In the genomic region with DNA sequence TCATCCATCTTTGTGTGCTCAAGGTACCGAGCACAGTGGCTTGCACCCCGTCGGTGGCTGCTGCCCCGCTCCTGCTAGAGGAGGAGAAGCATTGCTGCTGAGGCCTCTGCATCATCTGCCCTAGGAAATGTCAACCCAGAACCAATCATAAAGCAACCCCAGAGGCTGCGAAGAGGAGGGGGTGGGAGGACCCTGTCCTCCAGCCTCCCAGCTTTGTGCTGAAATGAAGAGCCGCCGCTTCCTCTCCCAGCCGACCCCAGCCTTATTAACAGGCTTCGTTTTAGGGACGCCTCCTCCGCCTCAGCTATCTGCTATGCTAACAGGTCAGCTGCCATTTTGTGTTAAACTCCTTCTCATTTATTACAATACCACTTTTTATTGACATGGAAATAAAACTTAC, we compare ENCODE assay signal across 1 cellular context.
TF ChIP-seq lines count a peak whose summit lies in the region.

No MANE protein-coding gene starts in this region.

TF ChIP-seq in WTC11, 78 proteins besides CTCF, POLR2A, EP300 and RAD21 (continued from another document):
- TF ChIP-seq, protein P1, sequence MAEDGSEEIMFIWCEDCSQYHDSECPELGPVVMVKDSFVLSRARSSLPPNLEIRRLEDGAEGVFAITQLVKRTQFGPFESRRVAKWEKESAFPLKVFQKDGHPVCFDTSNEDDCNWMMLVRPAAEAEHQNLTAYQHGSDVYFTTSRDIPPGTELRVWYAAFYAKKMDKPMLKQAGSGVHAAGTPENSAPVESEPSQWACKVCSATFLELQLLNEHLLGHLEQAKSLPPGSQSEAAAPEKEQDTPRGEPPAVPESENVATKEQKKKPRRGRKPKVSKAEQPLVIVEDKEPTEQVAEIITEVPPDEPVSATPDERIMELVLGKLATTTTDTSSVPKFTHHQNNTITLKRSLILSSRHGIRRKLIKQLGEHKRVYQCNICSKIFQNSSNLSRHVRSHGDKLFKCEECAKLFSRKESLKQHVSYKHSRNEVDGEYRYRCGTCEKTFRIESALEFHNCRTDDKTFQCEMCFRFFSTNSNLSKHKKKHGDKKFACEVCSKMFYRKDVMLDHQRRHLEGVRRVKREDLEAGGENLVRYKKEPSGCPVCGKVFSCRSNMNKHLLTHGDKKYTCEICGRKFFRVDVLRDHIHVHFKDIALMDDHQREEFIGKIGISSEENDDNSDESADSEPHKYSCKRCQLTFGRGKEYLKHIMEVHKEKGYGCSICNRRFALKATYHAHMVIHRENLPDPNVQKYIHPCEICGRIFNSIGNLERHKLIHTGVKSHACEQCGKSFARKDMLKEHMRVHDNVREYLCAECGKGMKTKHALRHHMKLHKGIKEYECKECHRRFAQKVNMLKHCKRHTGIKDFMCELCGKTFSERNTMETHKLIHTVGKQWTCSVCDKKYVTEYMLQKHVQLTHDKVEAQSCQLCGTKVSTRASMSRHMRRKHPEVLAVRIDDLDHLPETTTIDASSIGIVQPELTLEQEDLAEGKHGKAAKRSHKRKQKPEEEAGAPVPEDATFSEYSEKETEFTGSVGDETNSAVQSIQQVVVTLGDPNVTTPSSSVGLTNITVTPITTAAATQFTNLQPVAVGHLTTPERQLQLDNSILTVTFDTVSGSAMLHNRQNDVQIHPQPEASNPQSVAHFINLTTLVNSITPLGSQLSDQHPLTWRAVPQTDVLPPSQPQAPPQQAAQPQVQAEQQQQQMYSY (CRISPR knock-in tag; IDR thresholded peaks at IDR 0.05): no peak
- TF ChIP-seq SMAD3 (CRISPR knock-in tag; IDR thresholded peaks at IDR 0.05; ENCODE audit: borderline replicate concordance) (no peak), NFATC4 (CRISPR knock-in tag; IDR thresholded peaks at IDR 0.05) (no peak), ESRRA (CRISPR knock-in tag; IDR thresholded peaks at IDR 0.05; ENCODE audit: borderline replicate concordance) (no peak), NR3C1 (CRISPR knock-in tag; conservative IDR thresholded peaks at IDR 0.05; ENCODE audit: low read depth) (no peak), HMGA2 (CRISPR knock-in tag; IDR thresholded peaks at IDR 0.05) (no peak)
- TF ChIP-seq, protein P2, sequence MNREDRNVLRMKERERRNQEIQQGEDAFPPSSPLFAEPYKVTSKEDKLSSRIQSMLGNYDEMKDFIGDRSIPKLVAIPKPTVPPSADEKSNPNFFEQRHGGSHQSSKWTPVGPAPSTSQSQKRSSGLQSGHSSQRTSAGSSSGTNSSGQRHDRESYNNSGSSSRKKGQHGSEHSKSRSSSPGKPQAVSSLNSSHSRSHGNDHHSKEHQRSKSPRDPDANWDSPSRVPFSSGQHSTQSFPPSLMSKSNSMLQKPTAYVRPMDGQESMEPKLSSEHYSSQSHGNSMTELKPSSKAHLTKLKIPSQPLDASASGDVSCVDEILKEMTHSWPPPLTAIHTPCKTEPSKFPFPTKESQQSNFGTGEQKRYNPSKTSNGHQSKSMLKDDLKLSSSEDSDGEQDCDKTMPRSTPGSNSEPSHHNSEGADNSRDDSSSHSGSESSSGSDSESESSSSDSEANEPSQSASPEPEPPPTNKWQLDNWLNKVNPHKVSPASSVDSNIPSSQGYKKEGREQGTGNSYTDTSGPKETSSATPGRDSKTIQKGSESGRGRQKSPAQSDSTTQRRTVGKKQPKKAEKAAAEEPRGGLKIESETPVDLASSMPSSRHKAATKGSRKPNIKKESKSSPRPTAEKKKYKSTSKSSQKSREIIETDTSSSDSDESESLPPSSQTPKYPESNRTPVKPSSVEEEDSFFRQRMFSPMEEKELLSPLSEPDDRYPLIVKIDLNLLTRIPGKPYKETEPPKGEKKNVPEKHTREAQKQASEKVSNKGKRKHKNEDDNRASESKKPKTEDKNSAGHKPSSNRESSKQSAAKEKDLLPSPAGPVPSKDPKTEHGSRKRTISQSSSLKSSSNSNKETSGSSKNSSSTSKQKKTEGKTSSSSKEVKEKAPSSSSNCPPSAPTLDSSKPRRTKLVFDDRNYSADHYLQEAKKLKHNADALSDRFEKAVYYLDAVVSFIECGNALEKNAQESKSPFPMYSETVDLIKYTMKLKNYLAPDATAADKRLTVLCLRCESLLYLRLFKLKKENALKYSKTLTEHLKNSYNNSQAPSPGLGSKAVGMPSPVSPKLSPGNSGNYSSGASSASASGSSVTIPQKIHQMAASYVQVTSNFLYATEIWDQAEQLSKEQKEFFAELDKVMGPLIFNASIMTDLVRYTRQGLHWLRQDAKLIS (CRISPR knock-in tag; IDR thresholded peaks at IDR 0.05; ENCODE audit: borderline replicate concordance): no peak
- TF ChIP-seq, protein P3, sequence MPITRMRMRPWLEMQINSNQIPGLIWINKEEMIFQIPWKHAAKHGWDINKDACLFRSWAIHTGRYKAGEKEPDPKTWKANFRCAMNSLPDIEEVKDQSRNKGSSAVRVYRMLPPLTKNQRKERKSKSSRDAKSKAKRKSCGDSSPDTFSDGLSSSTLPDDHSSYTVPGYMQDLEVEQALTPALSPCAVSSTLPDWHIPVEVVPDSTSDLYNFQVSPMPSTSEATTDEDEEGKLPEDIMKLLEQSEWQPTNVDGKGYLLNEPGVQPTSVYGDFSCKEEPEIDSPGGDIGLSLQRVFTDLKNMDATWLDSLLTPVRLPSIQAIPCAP (CRISPR knock-in tag; IDR thresholded peaks at IDR 0.05): no peak
- TF ChIP-seq, protein P4, sequence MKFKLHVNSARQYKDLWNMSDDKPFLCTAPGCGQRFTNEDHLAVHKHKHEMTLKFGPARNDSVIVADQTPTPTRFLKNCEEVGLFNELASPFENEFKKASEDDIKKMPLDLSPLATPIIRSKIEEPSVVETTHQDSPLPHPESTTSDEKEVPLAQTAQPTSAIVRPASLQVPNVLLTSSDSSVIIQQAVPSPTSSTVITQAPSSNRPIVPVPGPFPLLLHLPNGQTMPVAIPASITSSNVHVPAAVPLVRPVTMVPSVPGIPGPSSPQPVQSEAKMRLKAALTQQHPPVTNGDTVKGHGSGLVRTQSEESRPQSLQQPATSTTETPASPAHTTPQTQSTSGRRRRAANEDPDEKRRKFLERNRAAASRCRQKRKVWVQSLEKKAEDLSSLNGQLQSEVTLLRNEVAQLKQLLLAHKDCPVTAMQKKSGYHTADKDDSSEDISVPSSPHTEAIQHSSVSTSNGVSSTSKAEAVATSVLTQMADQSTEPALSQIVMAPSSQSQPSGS (CRISPR knock-in tag; IDR thresholded peaks at IDR 0.05; ENCODE audit: borderline replicate concordance, low read depth): no peak
- TF ChIP-seq, protein P5, sequence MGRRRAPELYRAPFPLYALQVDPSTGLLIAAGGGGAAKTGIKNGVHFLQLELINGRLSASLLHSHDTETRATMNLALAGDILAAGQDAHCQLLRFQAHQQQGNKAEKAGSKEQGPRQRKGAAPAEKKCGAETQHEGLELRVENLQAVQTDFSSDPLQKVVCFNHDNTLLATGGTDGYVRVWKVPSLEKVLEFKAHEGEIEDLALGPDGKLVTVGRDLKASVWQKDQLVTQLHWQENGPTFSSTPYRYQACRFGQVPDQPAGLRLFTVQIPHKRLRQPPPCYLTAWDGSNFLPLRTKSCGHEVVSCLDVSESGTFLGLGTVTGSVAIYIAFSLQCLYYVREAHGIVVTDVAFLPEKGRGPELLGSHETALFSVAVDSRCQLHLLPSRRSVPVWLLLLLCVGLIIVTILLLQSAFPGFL (CRISPR knock-in tag; IDR thresholded peaks at IDR 0.05; ENCODE audit: borderline replicate concordance): no peak
